Comparison of ENCODE assay signal across 8 cellular contexts in the genomic region with DNA sequence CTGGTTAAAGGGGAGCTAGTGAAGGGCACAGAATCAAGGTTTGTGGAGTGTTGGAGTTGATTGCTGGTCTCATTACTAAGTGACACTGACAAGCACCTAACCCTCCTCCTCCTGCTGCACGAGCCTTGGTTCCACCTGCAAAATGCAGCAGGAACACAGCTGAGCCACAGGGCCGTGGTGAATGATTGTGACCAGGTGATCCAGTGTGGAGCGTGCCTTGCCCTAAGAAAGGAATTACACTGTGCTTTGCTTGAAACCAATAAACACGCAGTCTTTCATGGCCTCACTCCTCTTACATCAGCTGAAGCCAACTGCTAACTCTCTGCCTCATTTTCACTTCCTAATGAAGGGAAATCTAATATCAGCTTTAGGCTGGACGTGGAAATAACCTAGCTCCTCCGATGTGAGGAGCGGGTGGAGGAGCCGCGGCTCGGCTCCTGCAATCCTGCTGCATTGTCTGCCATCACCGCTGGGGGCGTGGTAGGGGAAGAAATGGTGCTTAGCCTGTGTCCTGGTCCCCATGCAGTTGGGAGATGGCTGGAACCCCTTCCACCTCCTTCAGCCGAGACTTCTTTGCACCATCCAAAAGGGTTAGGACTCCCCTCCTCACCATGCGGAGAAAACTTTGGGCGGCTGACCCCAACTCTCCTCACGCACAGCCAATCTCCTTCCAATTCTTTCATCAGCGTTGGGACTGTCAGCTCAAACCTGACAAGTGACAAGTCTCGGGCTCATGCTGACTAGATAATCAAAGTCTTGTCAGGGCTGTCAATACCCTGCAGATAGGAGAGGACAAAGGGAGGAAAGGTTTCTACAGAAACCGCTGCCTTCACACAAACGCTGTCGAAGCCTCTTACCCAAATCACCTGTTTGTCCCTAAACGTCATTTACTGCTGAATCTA.
DNase-seq lines count a peak whose midpoint lies in the region; ATAC-seq and TF ChIP-seq lines count a peak whose summit lies in the region.

No MANE protein-coding gene starts in this region.

- H3K36me3 ChIP-seq in heart left ventricle (no peaks in the 10 kb centered on the region), gastrocnemius medialis (no peaks in the 10 kb centered on the region)

- in situ Hi-C loops in gastrocnemius medialis (cut with MboI; ENCODE audit: low sequenced_read_pairs in 4 of 4): loop anchor here in 2 of 4 donors (25.0 kb wide), 1 partner anchor 1412 kb away; no protein-coding TSS in a partner anchor

- H3K27me3 ChIP-seq in heart left ventricle (peaks cover 0 to 59% (median 15%) of the 10 kb centered on the region in 9 donors), gastrocnemius medialis (no peaks in the 10 kb centered on the region)

- TF ChIP-seq CTCF in heart left ventricle (IDR thresholded peaks at IDR 0.05) (peak; percentile 59 to 81 (median 72)), gastrocnemius medialis (IDR thresholded peaks at IDR 0.05 in 4 of 5, conservative IDR thresholded peaks at IDR 0.05 in 1 of 5) (peak in 4 of 5 experiments; percentile 16 to 58 (median 48))

- H3K4me3 ChIP-seq in heart left ventricle (no peak overlapping the region), gastrocnemius medialis (no peak overlapping the region)

- TF ChIP-seq POLR2A in heart left ventricle (IDR thresholded peaks at IDR 0.05) (no peak), gastrocnemius medialis (IDR thresholded peaks at IDR 0.05) (no peak)

- ATAC-seq in heart left ventricle (peak in 3 of 4 donors; percentile 60 to 76 (median 74)), gastrocnemius medialis (no peak), GM21576 (IDR thresholded peaks at IDR 0.05; ENCODE audit: unreplicated experiment) (no peak), GM18858 (IDR thresholded peaks at IDR 0.05; ENCODE audit: unreplicated experiment) (no peak)

- intact Hi-C loops in heart left ventricle (cut with DNase I): loop anchor here in 1 of 10 donors (10.0 kb wide), 1 partner anchor 1425 kb away; no protein-coding TSS in a partner anchor
- intact Hi-C loops in gastrocnemius medialis (cut with DNase I; ENCODE audit: low total_unique reads): no loop called here

- no peak overlapping the region for H3K27ac ChIP-seq in heart left ventricle
- no peak overlapping the region for H3K27ac ChIP-seq in gastrocnemius medialis

- H3K9me3 ChIP-seq in heart left ventricle (no peaks in the 10 kb centered on the region), gastrocnemius medialis (no peaks in the 10 kb centered on the region)

- H3K4me1 ChIP-seq in heart left ventricle (no peaks in the 10 kb centered on the region), gastrocnemius medialis (no peaks in the 10 kb centered on the region)

- WGBS in heart left ventricle, 4 donors: 14 to 16% (median 15%) methylated on average over 22 of the region's 22 CpGs

- DNase-seq in COLO829 (ENCODE audit: low spot score): peak; percentile 69
- DNase-seq in LHCN-M2 (ENCODE audit: low read depth): peak; percentile 4
- DNase-seq in activated T-cell treated with anti-CD3 and anti-CD28 coated beads for 48 hours (ENCODE audit: low read depth): peak; percentile 24
- DNase-seq in heart left ventricle: peak; percentile 33 to 79 (median 54)
- DNase-seq in gastrocnemius medialis: no peak
- DNase-seq in EL: no peak

Comparison
In these comparisons a context has a peak if more than half of its experiments do, and no peak if none do; other contexts are left out.
1. DNase-seq: peak in COLO829 (single experiment), LHCN-M2 (single experiment), activated T-cell treated with anti-CD3 and anti-CD28 coated beads for 48 hours (single experiment) and heart left ventricle (5 of 5); none in gastrocnemius medialis (0 of 2) and EL (single experiment).
2. ATAC-seq: peak in heart left ventricle (3 of 4); none in gastrocnemius medialis (0 of 2), GM21576 (single experiment) and GM18858 (single experiment).